ENCODE assay signal across 7 cellular contexts in genomic region chr21:5098010-5098743, GRCh38.
DNase-seq lines count a peak whose midpoint lies in the region; ATAC-seq and TF ChIP-seq lines count a peak whose summit lies in the region.
"Not testable (repeated sequence)": the region's sequence is repeated elsewhere in the genome, so short reads cannot be mapped to it uniquely, and the experiment has no call there.

No MANE protein-coding gene starts in this region.

- not testable (repeated sequence) for TF ChIP-seq POLR2A in sigmoid colon (IDR thresholded peaks at IDR 0.05)

- not testable (repeated sequence) for ATAC-seq in RWPE2 (ENCODE audit: low read depth); right cardiac atrium; left lung; aorta (ENCODE audit: low FRiP score)

- not testable (repeated sequence) for H3K36me3 ChIP-seq in RWPE2 (ENCODE audit: low read depth); left lung; sigmoid colon; aorta (ENCODE audit: control insufficient read depth in 1 of 2, insufficient read depth in 2 of 2, low read length in 1 of 2)

- TF ChIP-seq CTCF in RWPE2 (IDR thresholded peaks at IDR 0.05; ENCODE audit: poor library complexity, severe bottlenecking); left lung (IDR thresholded peaks at IDR 0.05); sigmoid colon (IDR thresholded peaks at IDR 0.05): not testable (repeated sequence)

- TF ChIP-seq EP300 in sigmoid colon (IDR thresholded peaks at IDR 0.05) = not testable (repeated sequence)

- not testable (repeated sequence) for H3K27me3 ChIP-seq in RWPE2 (ENCODE audit: insufficient read depth, poor library complexity, severe bottlenecking); right cardiac atrium (ENCODE audit: control insufficient read depth, insufficient read depth); left lung; sigmoid colon; aorta (ENCODE audit: control insufficient read depth in 1 of 2, insufficient read depth in 2 of 2, low read length in 1 of 2)

- H3K4me1 ChIP-seq in RWPE2 (ENCODE audit: insufficient read depth, poor library complexity, severe bottlenecking); right cardiac atrium (ENCODE audit: control insufficient read depth, insufficient read depth, low read length); left lung; sigmoid colon; aorta (ENCODE audit: control insufficient read depth in 1 of 2, insufficient read depth in 2 of 2, low read length in 2 of 2): not testable (repeated sequence)

- intact Hi-C loops in right cardiac atrium (cut with DNase I); left lung (cut with DNase I); posterior vena cava (cut with DNase I); sigmoid colon (cut with DNase I); aorta (cut with DNase I): not testable (repeated sequence)

- not testable (repeated sequence) for H3K4me3 ChIP-seq in RWPE2 (ENCODE audit: severe bottlenecking); right cardiac atrium (ENCODE audit: low read length); left lung; sigmoid colon; aorta (ENCODE audit: low read length in 2 of 2)

- DNase-seq in RWPE2 (ENCODE audit: low spot score) = peak; percentile 12
- DNase-seq in activated effector memory CD4-positive, alpha-beta T cell treated with anti-CD3 and anti-CD28 coated beads, Interleukin-2, amount 50 U/mL, for 16 hours = peak; percentile 28
- peak in 2 of 3 donors; percentile 3 to 46 for DNase-seq in right cardiac atrium
- peak; percentile 22 to 37 for DNase-seq in left lung
- DNase-seq in posterior vena cava (ENCODE audit: low spot score) = peak; percentile 26
- DNase-seq in sigmoid colon = peak; percentile 40
- DNase-seq in aorta = peak; percentile 19 to 33

- 91% methylated on average over 13 of the region's 25 CpGs for WGBS in right cardiac atrium
- 52 to 89% methylated on average over 10 to 17 of the region's 25 CpGs for WGBS in sigmoid colon, 2 donors
- WGBS in aorta, 2 donors = 78 to 94% methylated on average over 6 to 17 of the region's 25 CpGs

- H3K9me3 ChIP-seq in RWPE2 (ENCODE audit: severe bottlenecking); right cardiac atrium (ENCODE audit: control insufficient read depth, low read length); left lung; sigmoid colon; aorta (ENCODE audit: control insufficient read depth, low read length): not testable (repeated sequence)

- not testable (repeated sequence) for H3K27ac ChIP-seq in RWPE2 (ENCODE audit: poor library complexity, severe bottlenecking); right cardiac atrium (ENCODE audit: low read length); left lung; sigmoid colon; aorta (ENCODE audit: low read depth in 1 of 2, low read length in 2 of 2)
